Comparison of ENCODE assay signal across 21 cellular contexts in the genomic region with DNA sequence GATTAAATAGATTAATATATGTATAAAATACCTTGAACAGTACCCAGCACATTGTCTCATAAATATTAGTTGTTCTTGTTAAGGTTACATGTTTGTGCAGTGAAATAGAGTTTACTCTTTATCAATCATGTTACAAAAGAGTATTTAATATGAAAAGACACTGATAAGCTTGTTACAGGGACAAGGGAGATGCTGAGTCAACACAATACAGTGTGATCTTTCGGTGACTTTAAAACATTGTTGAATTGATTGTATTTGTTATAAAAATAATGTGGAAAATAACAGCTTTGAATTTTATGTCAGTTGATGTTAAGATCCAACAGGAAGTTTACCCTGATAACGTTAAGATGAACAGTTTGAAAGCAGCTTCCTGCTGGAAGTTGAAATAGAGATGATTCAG. TPM values are rescaled to one million over a fixed set of nuclear protein-coding genes. Genes with fewer than 3 reads are reported as not detected.
DNase-seq lines count a peak whose midpoint lies in the region; ATAC-seq and TF ChIP-seq lines count a peak whose summit lies in the region.
"Had no signal": no experiment of that assay in that cellular context is flagged by ENCODE, and none has a peak within 500 bp of the region (broad histone marks: within the 10 kb centered on the region; RNA-seq: fewer than 3 reads in every experiment).

No MANE protein-coding gene starts in this region.

- no TSS peak for BruUV-seq in OCI-LY7 (replicated peaks; lab: Mats Ljungman, UMichigan)

- H2AFZ ChIP-seq in OCI-LY7 (ENCODE audit: low read length): 0 out of 2 replicates have a peak overlapping the region, but pooled peaks have one; percentile 51

- H3K36me3 ChIP-seq in OCI-LY7 (ENCODE audit: insufficient read depth, low read length) (peaks cover 17% of the 10 kb centered on the region; the same call in 1 of the 2 replicates), adrenal gland (replicated peaks in 1 of 2) (peaks cover 0 to 19% of the 10 kb centered on the region in 2 donors), upper lobe of left lung (peaks cover 0 to 25% (median 10%) of the 10 kb centered on the region in 4 donors)

- CTCF ChIA-PET in OCI-LY7 (lab: Charles Lee; ENCODE audit: unreplicated experiment): no interaction called here

- DNase-seq in OCI-LY7 (ENCODE audit: low spot score) (no peak), adrenal gland (no peak), upper lobe of left lung (no peak), kidney tubule cell (ENCODE audit: low spot score) (no peak)
- DNase-seq: DMS79 treated with DMSO at 0.1 percent for 48 hours, H7, NCI-H1105, NCI-H146, NCI-H2029, NCI-H2171, NCI-H345, NCI-H524, NCI-H82, SHP77 treated with DMSO at 0.1 percent for 48 hours, SK-N-SH had no signal

- no peaks in the 10 kb centered on the region for H3K9me2 ChIP-seq in OCI-LY7 (ENCODE audit: insufficient read depth, low read length)
- H3K9me2 ChIP-seq: SK-N-SH had no signal

- no peak for TF ChIP-seq CTCF in C4-2B (conservative IDR thresholded peaks at IDR 0.05)
- TF ChIP-seq CTCF in OCI-LY7 (conservative IDR thresholded peaks at IDR 0.05; ENCODE audit: low read length): no peak
- TF ChIP-seq CTCF in adrenal gland (IDR thresholded peaks at IDR 0.05): no peak
- no peak for TF ChIP-seq CTCF in upper lobe of left lung (IDR thresholded peaks at IDR 0.05)

- POLR2A ChIA-PET in OCI-LY7 (lab: Charles Lee): interaction anchor here (1.0 kb wide), 1 partner anchor 56 kb away, joined by 4 read pairs; a partner anchor contains a TSS

- 20 to 44% (median 38%) methylated on average over 2 of the region's 2 CpGs for WGBS in adrenal gland, 4 donors
- WGBS in upper lobe of left lung, 2 donors: 43 to 44% methylated on average over 2 of the region's 2 CpGs

- no peaks in the 10 kb centered on the region for H3K27me3 ChIP-seq in adrenal gland
- H3K27me3 ChIP-seq in upper lobe of left lung: no peaks in the 10 kb centered on the region

- H3K4me1 ChIP-seq in OCI-LY7 (ENCODE audit: insufficient read depth, low read length, poor library complexity, severe bottlenecking) (peaks cover 24% of the 10 kb centered on the region), adrenal gland (replicated peaks in 1 of 2) (peaks cover 0 to 4% of the 10 kb centered on the region in 2 donors), upper lobe of left lung (peaks cover 6 to 16% (median 14%) of the 10 kb centered on the region in 4 donors)

- H4K20me1 ChIP-seq in OCI-LY7 (ENCODE audit: insufficient read depth, low read length): no peaks in the 10 kb centered on the region

- H3K4me2 ChIP-seq in OCI-LY7 (ENCODE audit: low read length): no peak overlapping the region
- H3K4me2 ChIP-seq: KMS-11, SK-N-SH had no signal

- H3K4me3 ChIP-seq in OCI-LY7 (ENCODE audit: low read depth, low read length, poor library complexity, severe bottlenecking) (no peak overlapping the region), adrenal gland (no peak overlapping the region), upper lobe of left lung (no peak overlapping the region)
- H3K4me3 ChIP-seq: GM12878 had no signal

- H3K9me3 ChIP-seq in OCI-LY7 (ENCODE audit: low read length) (no peaks in the 10 kb centered on the region), adrenal gland (replicated peaks in 1 of 3) (no peaks in the 10 kb centered on the region), upper lobe of left lung (peaks cover 0 to 8% (median 0%) of the 10 kb centered on the region in 4 donors)
- H3K9me3 ChIP-seq: SK-N-SH had no signal

- no peaks in the 10 kb centered on the region for H3K79me2 ChIP-seq in OCI-LY7 (ENCODE audit: insufficient read depth, low read depth, low read length)

- intact Hi-C loops in OCI-LY7 (cut with micrococcal nuclease; ENCODE audit: unreplicated experiment): loop anchor here (2.0 kb wide), 1 partner anchor 121 kb away; no protein-coding TSS in a partner anchor
- intact Hi-C loops in adrenal gland (cut with DNase I): no loop called here

- no peak for TF ChIP-seq EP300 in upper lobe of left lung (IDR thresholded peaks at IDR 0.05)

- TF ChIP-seq POLR2A in adrenal gland (IDR thresholded peaks at IDR 0.05) (no peak), upper lobe of left lung (IDR thresholded peaks at IDR 0.05) (no peak)

- ATAC-seq in upper lobe of left lung (ENCODE audit: low FRiP score in 2 of 2): no peak
- no peak for ATAC-seq in HG02678 (IDR thresholded peaks at IDR 0.05; ENCODE audit: unreplicated experiment)
- ATAC-seq in GM18517 (IDR thresholded peaks at IDR 0.05; ENCODE audit: unreplicated experiment): no peak
- ATAC-seq: GM12878 had no signal

- H3K27ac ChIP-seq in C4-2B: peak overlapping the region; percentile 98
- no peak overlapping the region for H3K27ac ChIP-seq in OCI-LY7 (ENCODE audit: low read depth, low read length, poor library complexity, severe bottlenecking)
- H3K27ac ChIP-seq in adrenal gland: peak overlapping the region in 3 of 5 donors; percentile 2 to 63 (median 47)
- H3K27ac ChIP-seq in upper lobe of left lung: peak overlapping the region in 3 of 4 donors; percentile 95 to 97 (median 96)
- H3K27ac ChIP-seq: HL-60, KMS-11 had no signal

RNA-seq across cellular contexts. Expression of a gene that starts 1.4 kb away (rescaled TPM):
- 46.7 and 55.6 TPM in 2 replicates for total RNA-seq in OCI-LY7 (2014; rRNA removed; shearing (Covaris generic))
- total RNA-seq in OCI-LY7 (2022) (40.3 and 58.5 TPM in 2 replicates), adrenal gland (100 to 1,000 TPM; 126 to 232 (median 171) TPM), upper lobe of left lung (100 to 1,000 TPM in 5 of 6 donors, 10 to 100 TPM in 1; 71.2 to 185 (median 141) TPM)
- 100 to 1,000 TPM in 2 of 3 donors, 10 to 100 TPM in 1; 53.5 to 677 (median 535) TPM for polyA plus RNA-seq in adrenal gland

RNA-seq across cellular contexts. Expression of a gene that starts 21.6 kb away (rescaled TPM):
- 149 and 156 TPM in 2 replicates for total RNA-seq in OCI-LY7 (2014; rRNA removed; shearing (Covaris generic))
- total RNA-seq in OCI-LY7 (2022): 188 and 202 TPM in 2 replicates
- total RNA-seq in adrenal gland: 100 to 1,000 TPM in 5 of 8 donors, 10 to 100 TPM in 3; 52.9 to 284 (median 119) TPM
- 100 to 1,000 TPM; 170 to 234 (median 224) TPM for polyA plus RNA-seq in adrenal gland
- 100 to 1,000 TPM; 129 to 486 (median 187) TPM for total RNA-seq in upper lobe of left lung

RNA-seq across cellular contexts. Expression of a gene that starts 56.4 kb away (rescaled TPM):
- total RNA-seq in OCI-LY7 (2014; rRNA removed; shearing (Covaris generic)): 6.8 and 7.6 TPM in 2 replicates
- total RNA-seq in OCI-LY7 (2022) (11.2 and 14.1 TPM in 2 replicates), adrenal gland (10 to 100 TPM in 7 of 8 donors, 1 to 10 TPM in 1; 9.7 to 31.0 (median 16.7) TPM), upper lobe of left lung (10 to 100 TPM; 15.2 to 26.4 (median 18.8) TPM)
- polyA plus RNA-seq in adrenal gland: 10 to 100 TPM in 1 of 3 donors, 1 to 10 TPM in 2; 8.9 to 12.5 (median 9.5) TPM
